ENCODE assay signal across 1 cellular context in the genomic region with DNA sequence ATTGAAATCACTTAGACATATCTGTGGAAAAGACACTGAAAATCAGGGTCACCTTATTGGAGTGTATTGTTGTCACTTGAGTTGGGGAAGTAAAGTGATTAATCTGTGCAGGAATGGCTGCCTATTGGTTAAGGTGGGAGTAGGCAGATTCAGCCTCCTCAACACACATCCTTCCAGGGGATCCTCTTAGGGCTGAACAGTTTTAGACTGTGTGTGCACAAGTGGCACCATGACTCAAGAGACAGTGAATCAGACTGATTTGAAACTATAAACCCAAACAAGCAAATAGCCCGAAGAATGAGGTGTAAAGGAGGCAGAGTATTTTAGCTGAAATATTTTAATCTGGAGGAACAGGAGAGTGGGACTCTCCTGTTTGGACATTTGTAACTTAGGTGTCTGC.
TF ChIP-seq lines count a peak whose summit lies in the region.

No MANE protein-coding gene starts in this region.

TF ChIP-seq in WTC11, 78 proteins besides CTCF, POLR2A, EP300 and RAD21 (continued from another document):
- TF ChIP-seq, protein P1, sequence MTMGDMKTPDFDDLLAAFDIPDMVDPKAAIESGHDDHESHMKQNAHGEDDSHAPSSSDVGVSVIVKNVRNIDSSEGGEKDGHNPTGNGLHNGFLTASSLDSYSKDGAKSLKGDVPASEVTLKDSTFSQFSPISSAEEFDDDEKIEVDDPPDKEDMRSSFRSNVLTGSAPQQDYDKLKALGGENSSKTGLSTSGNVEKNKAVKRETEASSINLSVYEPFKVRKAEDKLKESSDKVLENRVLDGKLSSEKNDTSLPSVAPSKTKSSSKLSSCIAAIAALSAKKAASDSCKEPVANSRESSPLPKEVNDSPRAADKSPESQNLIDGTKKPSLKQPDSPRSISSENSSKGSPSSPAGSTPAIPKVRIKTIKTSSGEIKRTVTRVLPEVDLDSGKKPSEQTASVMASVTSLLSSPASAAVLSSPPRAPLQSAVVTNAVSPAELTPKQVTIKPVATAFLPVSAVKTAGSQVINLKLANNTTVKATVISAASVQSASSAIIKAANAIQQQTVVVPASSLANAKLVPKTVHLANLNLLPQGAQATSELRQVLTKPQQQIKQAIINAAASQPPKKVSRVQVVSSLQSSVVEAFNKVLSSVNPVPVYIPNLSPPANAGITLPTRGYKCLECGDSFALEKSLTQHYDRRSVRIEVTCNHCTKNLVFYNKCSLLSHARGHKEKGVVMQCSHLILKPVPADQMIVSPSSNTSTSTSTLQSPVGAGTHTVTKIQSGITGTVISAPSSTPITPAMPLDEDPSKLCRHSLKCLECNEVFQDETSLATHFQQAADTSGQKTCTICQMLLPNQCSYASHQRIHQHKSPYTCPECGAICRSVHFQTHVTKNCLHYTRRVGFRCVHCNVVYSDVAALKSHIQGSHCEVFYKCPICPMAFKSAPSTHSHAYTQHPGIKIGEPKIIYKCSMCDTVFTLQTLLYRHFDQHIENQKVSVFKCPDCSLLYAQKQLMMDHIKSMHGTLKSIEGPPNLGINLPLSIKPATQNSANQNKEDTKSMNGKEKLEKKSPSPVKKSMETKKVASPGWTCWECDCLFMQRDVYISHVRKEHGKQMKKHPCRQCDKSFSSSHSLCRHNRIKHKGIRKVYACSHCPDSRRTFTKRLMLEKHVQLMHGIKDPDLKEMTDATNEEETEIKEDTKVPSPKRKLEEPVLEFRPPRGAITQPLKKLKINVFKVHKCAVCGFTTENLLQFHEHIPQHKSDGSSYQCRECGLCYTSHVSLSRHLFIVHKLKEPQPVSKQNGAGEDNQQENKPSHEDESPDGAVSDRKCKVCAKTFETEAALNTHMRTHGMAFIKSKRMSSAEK (CRISPR knock-in tag; IDR thresholded peaks at IDR 0.05; ENCODE audit: borderline replicate concordance) = no peak
- TF ChIP-seq, protein P2, sequence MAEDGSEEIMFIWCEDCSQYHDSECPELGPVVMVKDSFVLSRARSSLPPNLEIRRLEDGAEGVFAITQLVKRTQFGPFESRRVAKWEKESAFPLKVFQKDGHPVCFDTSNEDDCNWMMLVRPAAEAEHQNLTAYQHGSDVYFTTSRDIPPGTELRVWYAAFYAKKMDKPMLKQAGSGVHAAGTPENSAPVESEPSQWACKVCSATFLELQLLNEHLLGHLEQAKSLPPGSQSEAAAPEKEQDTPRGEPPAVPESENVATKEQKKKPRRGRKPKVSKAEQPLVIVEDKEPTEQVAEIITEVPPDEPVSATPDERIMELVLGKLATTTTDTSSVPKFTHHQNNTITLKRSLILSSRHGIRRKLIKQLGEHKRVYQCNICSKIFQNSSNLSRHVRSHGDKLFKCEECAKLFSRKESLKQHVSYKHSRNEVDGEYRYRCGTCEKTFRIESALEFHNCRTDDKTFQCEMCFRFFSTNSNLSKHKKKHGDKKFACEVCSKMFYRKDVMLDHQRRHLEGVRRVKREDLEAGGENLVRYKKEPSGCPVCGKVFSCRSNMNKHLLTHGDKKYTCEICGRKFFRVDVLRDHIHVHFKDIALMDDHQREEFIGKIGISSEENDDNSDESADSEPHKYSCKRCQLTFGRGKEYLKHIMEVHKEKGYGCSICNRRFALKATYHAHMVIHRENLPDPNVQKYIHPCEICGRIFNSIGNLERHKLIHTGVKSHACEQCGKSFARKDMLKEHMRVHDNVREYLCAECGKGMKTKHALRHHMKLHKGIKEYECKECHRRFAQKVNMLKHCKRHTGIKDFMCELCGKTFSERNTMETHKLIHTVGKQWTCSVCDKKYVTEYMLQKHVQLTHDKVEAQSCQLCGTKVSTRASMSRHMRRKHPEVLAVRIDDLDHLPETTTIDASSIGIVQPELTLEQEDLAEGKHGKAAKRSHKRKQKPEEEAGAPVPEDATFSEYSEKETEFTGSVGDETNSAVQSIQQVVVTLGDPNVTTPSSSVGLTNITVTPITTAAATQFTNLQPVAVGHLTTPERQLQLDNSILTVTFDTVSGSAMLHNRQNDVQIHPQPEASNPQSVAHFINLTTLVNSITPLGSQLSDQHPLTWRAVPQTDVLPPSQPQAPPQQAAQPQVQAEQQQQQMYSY (CRISPR knock-in tag; IDR thresholded peaks at IDR 0.05) = no peak
- TF ChIP-seq, protein P3, sequence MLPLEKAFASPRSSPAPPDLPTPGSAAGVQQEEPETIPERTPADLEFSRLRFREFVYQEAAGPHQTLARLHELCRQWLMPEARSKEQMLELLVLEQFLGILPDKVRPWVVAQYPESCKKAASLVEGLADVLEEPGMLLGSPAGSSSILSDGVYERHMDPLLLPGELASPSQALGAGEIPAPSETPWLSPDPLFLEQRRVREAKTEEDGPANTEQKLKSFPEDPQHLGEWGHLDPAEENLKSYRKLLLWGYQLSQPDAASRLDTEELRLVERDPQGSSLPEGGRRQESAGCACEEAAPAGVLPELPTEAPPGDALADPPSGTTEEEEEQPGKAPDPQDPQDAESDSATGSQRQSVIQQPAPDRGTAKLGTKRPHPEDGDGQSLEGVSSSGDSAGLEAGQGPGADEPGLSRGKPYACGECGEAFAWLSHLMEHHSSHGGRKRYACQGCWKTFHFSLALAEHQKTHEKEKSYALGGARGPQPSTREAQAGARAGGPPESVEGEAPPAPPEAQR (CRISPR knock-in tag; IDR thresholded peaks at IDR 0.05) = no peak
- no peak for TF ChIP-seq GABPB1 (CRISPR knock-in tag; IDR thresholded peaks at IDR 0.05)
- no peak for TF ChIP-seq NFE2L1 (CRISPR knock-in tag; IDR thresholded peaks at IDR 0.05)
- TF ChIP-seq, protein P4, sequence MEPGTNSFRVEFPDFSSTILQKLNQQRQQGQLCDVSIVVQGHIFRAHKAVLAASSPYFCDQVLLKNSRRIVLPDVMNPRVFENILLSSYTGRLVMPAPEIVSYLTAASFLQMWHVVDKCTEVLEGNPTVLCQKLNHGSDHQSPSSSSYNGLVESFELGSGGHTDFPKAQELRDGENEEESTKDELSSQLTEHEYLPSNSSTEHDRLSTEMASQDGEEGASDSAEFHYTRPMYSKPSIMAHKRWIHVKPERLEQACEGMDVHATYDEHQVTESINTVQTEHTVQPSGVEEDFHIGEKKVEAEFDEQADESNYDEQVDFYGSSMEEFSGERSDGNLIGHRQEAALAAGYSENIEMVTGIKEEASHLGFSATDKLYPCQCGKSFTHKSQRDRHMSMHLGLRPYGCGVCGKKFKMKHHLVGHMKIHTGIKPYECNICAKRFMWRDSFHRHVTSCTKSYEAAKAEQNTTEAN (CRISPR knock-in tag; IDR thresholded peaks at IDR 0.05) = no peak
- TF ChIP-seq FOXJ3 (CRISPR knock-in tag; IDR thresholded peaks at IDR 0.05; ENCODE audit: borderline replicate concordance) = no peak
- TF ChIP-seq ZBTB21 (CRISPR knock-in tag; IDR thresholded peaks at IDR 0.05; ENCODE audit: borderline replicate concordance) = no peak
- TF ChIP-seq NR1H2 (CRISPR knock-in tag; IDR thresholded peaks at IDR 0.05) = no peak
- TF ChIP-seq, protein P5, sequence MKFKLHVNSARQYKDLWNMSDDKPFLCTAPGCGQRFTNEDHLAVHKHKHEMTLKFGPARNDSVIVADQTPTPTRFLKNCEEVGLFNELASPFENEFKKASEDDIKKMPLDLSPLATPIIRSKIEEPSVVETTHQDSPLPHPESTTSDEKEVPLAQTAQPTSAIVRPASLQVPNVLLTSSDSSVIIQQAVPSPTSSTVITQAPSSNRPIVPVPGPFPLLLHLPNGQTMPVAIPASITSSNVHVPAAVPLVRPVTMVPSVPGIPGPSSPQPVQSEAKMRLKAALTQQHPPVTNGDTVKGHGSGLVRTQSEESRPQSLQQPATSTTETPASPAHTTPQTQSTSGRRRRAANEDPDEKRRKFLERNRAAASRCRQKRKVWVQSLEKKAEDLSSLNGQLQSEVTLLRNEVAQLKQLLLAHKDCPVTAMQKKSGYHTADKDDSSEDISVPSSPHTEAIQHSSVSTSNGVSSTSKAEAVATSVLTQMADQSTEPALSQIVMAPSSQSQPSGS (CRISPR knock-in tag; IDR thresholded peaks at IDR 0.05; ENCODE audit: borderline replicate concordance, low read depth) = no peak
- TF ChIP-seq, protein P6, sequence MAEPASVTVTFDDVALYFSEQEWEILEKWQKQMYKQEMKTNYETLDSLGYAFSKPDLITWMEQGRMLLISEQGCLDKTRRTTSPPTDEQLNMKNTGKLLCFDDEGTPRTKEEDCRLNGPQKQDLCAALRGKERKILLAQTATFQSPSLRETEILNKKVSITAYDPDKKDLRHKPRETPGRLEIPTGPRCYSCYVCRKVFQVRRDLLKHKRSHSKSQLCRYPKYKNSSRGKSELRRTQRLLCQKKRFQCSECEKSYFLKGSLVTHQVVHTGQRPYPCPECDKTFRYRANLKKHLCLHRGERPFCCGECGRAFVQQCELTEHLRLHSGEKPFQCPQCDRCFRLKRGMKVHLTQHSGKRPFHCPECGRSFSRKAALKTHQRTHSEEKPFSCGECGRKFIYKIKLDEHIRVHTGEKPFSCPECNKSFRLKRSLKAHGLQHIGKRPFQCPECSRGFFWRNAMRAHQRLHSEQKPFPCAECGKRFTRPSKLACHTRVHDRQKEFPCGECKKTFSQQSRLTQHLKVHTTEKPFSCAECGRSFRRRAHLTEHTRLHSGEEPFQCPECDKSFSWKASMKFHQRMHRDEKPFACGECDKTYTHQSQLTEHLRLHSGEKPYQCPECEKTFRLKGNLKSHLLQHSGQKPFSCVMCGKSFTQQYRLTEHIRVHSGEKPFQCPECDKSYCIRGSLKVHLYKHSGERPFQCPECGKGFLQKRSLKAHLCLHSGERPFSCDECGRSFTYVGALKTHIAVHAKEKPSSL (CRISPR knock-in tag; conservative IDR thresholded peaks at IDR 0.05) = no peak
TF ChIP-seq in WTC11: peak in this region for 0.
